Comparison of ENCODE assay signal across 19 cellular contexts in genomic region chr9:120950421-120951388, GRCh38. TPM values are rescaled to one million over a fixed set of nuclear protein-coding genes. Genes with fewer than 3 reads are reported as not detected.
DNase-seq lines count a peak whose midpoint lies in the region; ATAC-seq, FAIRE-seq and TF ChIP-seq lines count a peak whose summit lies in the region.
"Had no signal": no experiment of that assay in that cellular context is flagged by ENCODE, and none has a peak within 500 bp of the region (broad histone marks: within the 10 kb centered on the region; RNA-seq: fewer than 3 reads in every experiment).

No MANE protein-coding gene starts in this region.

- peak; percentile 29 for FAIRE-seq in GM18507 (lab: Jason Lieb, UNC)
- FAIRE-seq: GM12891, GM19239 had no signal

- peak overlapping the region in 3 of 4 donors; percentile 20 to 46 (median 43) for H3K27ac ChIP-seq in esophagus squamous epithelium
- H3K27ac ChIP-seq: RWPE1, vagina had no signal

- no peaks in the 10 kb centered on the region for H3K4me1 ChIP-seq in esophagus squamous epithelium
- H3K4me1 ChIP-seq: BE2C, vagina had no signal

- H3K9me3 ChIP-seq in esophagus squamous epithelium, result no peaks in the 10 kb centered on the region
- H3K9me3 ChIP-seq: BE2C, vagina had no signal

- 76 to 78% methylated on average over 8 of the region's 8 CpGs for WGBS in esophagus squamous epithelium, 2 donors

- DNase-seq in GM18507 (ENCODE audit: extremely low spot score, insufficient read length, low read depth) (no peak), NCI-H2029 treated with DMSO at 0.1 percent for 48 hours (lab: John Stamatoyannopoulos, UW) (peak; percentile 35), esophagus squamous epithelium (lab: John Stamatoyannopoulos, UW) (no peak), neural crest cell (ENCODE audit: low read depth, low spot score) (no peak), cerebellar nuclear complex (lab: John Stamatoyannopoulos, UW) (no peak), OCI-M1 (lab: John Stamatoyannopoulos, UW) (no peak), T-helper 2 cell (no peak)
- DNase-seq: BE2C; mesendoderm; NCI-H146; NCI-H524; stimulated activated CD4-positive, alpha-beta T cell treated with anti-CD3 and anti-CD28 coated beads, Interleukin-2, amount 100 ng/mL, for 24 hours had no signal

- no peaks in the 10 kb centered on the region for H3K9me3 Mint-ChIP-seq in neural crest cell
- H3K9me3 Mint-ChIP-seq: central memory CD8-positive, alpha-beta T cell had no signal

- H3K27me3 ChIP-seq in esophagus squamous epithelium, result no peaks in the 10 kb centered on the region
- H3K27me3 ChIP-seq: BE2C, vagina had no signal

- TF ChIP-seq CTCF in esophagus squamous epithelium (IDR thresholded peaks at IDR 0.05) (no peak), neural crest cell (conservative IDR thresholded peaks at IDR 0.05) (no peak)

- intact Hi-C loops in esophagus squamous epithelium (cut with DNase I), result no loop called here

- H3K36me3 Mint-ChIP-seq in neural crest cell (ENCODE audit: low read depth), result no peaks in the 10 kb centered on the region
- H3K36me3 Mint-ChIP-seq: activated naive CD8-positive, alpha-beta T cell had no signal

- peak overlapping the region; percentile 40 for H3K27ac Mint-ChIP-seq in neural crest cell (ENCODE audit: unreplicated experiment)
- H3K27ac Mint-ChIP-seq: activated naive CD8-positive, alpha-beta T cell had no signal

- ATAC-seq in HG02981 (IDR thresholded peaks at IDR 0.05; ENCODE audit: unreplicated experiment), result no peak

- no peak overlapping the region for H3K4me3 ChIP-seq in esophagus squamous epithelium
- H3K4me3 ChIP-seq: vagina had no signal

- TF ChIP-seq POLR2A in esophagus squamous epithelium (IDR thresholded peaks at IDR 0.05), result no peak

- H3K27me3 Mint-ChIP-seq in neural crest cell (ENCODE audit: low read depth), result no peaks in the 10 kb centered on the region
- H3K27me3 Mint-ChIP-seq: activated naive CD8-positive, alpha-beta T cell; central memory CD8-positive, alpha-beta T cell had no signal

- H3K4me1 Mint-ChIP-seq in neural crest cell, result peaks cover 14% of the 10 kb centered on the region
- H3K4me1 Mint-ChIP-seq: central memory CD8-positive, alpha-beta T cell had no signal

- no peak overlapping the region for H3K4me3 Mint-ChIP-seq in neural crest cell
- H3K4me3 Mint-ChIP-seq: activated naive CD8-positive, alpha-beta T cell; central memory CD8-positive, alpha-beta T cell had no signal

- no peaks in the 10 kb centered on the region for H3K36me3 ChIP-seq in esophagus squamous epithelium
- H3K36me3 ChIP-seq: BE2C, vagina had no signal

RNA-seq across cellular contexts. Expression of gene TRAF1, which starts 24.1 kb away (rescaled TPM):
- 1 to 10 TPM; 2.5 to 5.7 (median 2.8) TPM for total RNA-seq in esophagus squamous epithelium
- 3.5 and 3.8 TPM in 2 replicates for total RNA-seq in neural crest cell
